In genomic region chr9:19184144-19184917, GRCh38 we compare ENCODE assay signal across 1 cellular context.
TF ChIP-seq lines count a peak whose summit lies in the region.

No MANE protein-coding gene starts in this region.

TF ChIP-seq in HepG2, 621 proteins besides CTCF, POLR2A, EP300 and RAD21 (continued from another document and continues in another):
- TF ChIP-seq LRRFIP1 (CRISPR knock-in tag; conservative IDR thresholded peaks at IDR 0.05), result no peak
- TF ChIP-seq ZNF12 (CRISPR knock-in tag; IDR thresholded peaks at IDR 0.05), result no peak
- no peak for TF ChIP-seq NFE2L2 (IDR thresholded peaks at IDR 0.05; ENCODE audit: low read length)
- TF ChIP-seq PATZ1 (CRISPR knock-in tag; IDR thresholded peaks at IDR 0.05), result peak; percentile 46
- no peak for TF ChIP-seq MLLT10 (CRISPR knock-in tag; IDR thresholded peaks at IDR 0.05)
- TF ChIP-seq ZSCAN9 (CRISPR knock-in tag; IDR thresholded peaks at IDR 0.05; ENCODE audit: borderline replicate concordance), result no peak
- TF ChIP-seq FOXC1 (CRISPR knock-in tag; IDR thresholded peaks at IDR 0.05; ENCODE audit: borderline replicate concordance), result no peak
- TF ChIP-seq NFYB (CRISPR knock-in tag; IDR thresholded peaks at IDR 0.05), result no peak
- TF ChIP-seq MEF2D (CRISPR knock-in tag; IDR thresholded peaks at IDR 0.05), result peak; percentile 40; the same call in 1 of the 2 replicates
- TF ChIP-seq TCF7 (IDR thresholded peaks at IDR 0.05; ENCODE audit: low read depth), result no peak
- peak; percentile 51 for TF ChIP-seq ZNF687 (CRISPR knock-in tag; IDR thresholded peaks at IDR 0.05)
- no peak for TF ChIP-seq ZNF639 (CRISPR knock-in tag; conservative IDR thresholded peaks at IDR 0.05)
- no peak for TF ChIP-seq REXO4 (CRISPR knock-in tag; IDR thresholded peaks at IDR 0.05; ENCODE audit: borderline replicate concordance)
- peak; percentile 83 for TF ChIP-seq ZFX (CRISPR knock-in tag; IDR thresholded peaks at IDR 0.05; ENCODE audit: low read depth)
- TF ChIP-seq AGO1 (IDR thresholded peaks at IDR 0.05; ENCODE audit: low read depth, low read length, poor library complexity, severe bottlenecking), result no peak
- TF ChIP-seq POGZ (CRISPR knock-in tag; IDR thresholded peaks at IDR 0.05), result 0 out of 2 replicates have a peak, but pooled peaks have one; percentile 28
- no peak for TF ChIP-seq ZNF296 (CRISPR knock-in tag; conservative IDR thresholded peaks at IDR 0.05)
- TF ChIP-seq ZNF747 (CRISPR knock-in tag; IDR thresholded peaks at IDR 0.05; ENCODE audit: borderline replicate concordance), result no peak
- peak; percentile 53; the same call in 1 of the 2 replicates for TF ChIP-seq HOMEZ (CRISPR knock-in tag; IDR thresholded peaks at IDR 0.05; ENCODE audit: low read depth)
- no peak for TF ChIP-seq RERE (CRISPR knock-in tag; IDR thresholded peaks at IDR 0.05; ENCODE audit: low read depth)
- peak; percentile 33 for TF ChIP-seq TEAD3 (CRISPR knock-in tag; optimal IDR thresholded peaks at IDR 0.05; ENCODE audit: borderline replicate concordance)
- no peak for TF ChIP-seq ZIK1 (CRISPR knock-in tag; IDR thresholded peaks at IDR 0.05; ENCODE audit: borderline replicate concordance, low read depth)
- TF ChIP-seq THAP9 (CRISPR knock-in tag; IDR thresholded peaks at IDR 0.05; ENCODE audit: borderline replicate concordance), result no peak
- no peak for TF ChIP-seq RAD51 (IDR thresholded peaks at IDR 0.05; ENCODE audit: borderline replicate concordance)
- TF ChIP-seq ZNF30 (CRISPR knock-in tag; IDR thresholded peaks at IDR 0.05), result no peak
- TF ChIP-seq CHD4 (IDR thresholded peaks at IDR 0.05; ENCODE audit: borderline replicate concordance, low read length), result no peak
- peak; percentile 30; the same call in 1 of the 2 replicates for TF ChIP-seq SALL1 (CRISPR knock-in tag; IDR thresholded peaks at IDR 0.05)
- TF ChIP-seq ATRX (CRISPR knock-in tag; IDR thresholded peaks at IDR 0.05; ENCODE audit: borderline replicate concordance), result no peak
- TF ChIP-seq ZNF343 (CRISPR knock-in tag; IDR thresholded peaks at IDR 0.05), result no peak
- no peak for TF ChIP-seq REST (IDR thresholded peaks at IDR 0.05; ENCODE audit: borderline replicate concordance in 1 of 2, low read depth in 1 of 2, low read length in 2 of 2)
- no peak for TF ChIP-seq SP2 (CRISPR knock-in tag; IDR thresholded peaks at IDR 0.05)
